21 cellular contexts compared by ENCODE assay signal in the genomic region with DNA sequence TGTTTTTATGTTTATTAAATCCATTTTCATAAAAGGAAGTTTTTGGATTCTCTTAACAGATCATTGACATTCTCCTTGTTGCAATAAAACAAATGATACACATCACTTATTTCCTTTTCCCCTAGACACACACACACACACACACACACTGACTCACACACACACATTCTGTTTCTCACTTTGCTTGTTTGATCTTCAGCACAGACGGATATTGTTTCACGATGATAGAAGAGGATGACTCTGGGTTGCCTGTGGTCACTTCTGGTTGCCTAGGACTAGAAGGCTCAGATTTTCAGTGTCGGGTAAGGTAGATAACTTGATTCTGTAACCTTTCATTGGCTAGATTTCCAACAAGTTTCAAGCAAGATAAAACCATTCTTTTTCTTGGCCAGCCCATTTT.
"Had no signal": no experiment of that assay in that cellular context is flagged by ENCODE, and none has a peak within 500 bp of the region (broad histone marks: within the 10 kb centered on the region; RNA-seq: fewer than 3 reads in every experiment).

No MANE protein-coding gene starts in this region.

- FAIRE-seq: endothelial cell of umbilical vein, frontal cortex had no signal

- H3K36me3 ChIP-seq: cardiac muscle cell, left ventricle myocardium inferior, right lobe of liver had no signal

- H3K27me3 ChIP-seq: cardiac muscle cell, right lobe of liver, tibial nerve had no signal

- H3K9me3 ChIP-seq: left ventricle myocardium inferior, mucosa of descending colon, right lobe of liver, tibial nerve had no signal

- DNase-seq: activated CD4-positive, alpha-beta T cell treated with anti-CD3 and anti-CD28 coated beads for 4 hours; activated CD4-positive, alpha-beta T cell treated with anti-CD3 and anti-CD28 coated beads, Interleukin-2, amount 50 U/mL, for 48 hours; activated CD4-positive, CD25-positive, alpha-beta regulatory T cell; activated CD8-positive, alpha-beta memory T cell treated with anti-CD3 and anti-CD28 coated beads, Interleukin-2, amount 50 U/mL, for 48 hours; activated gamma-delta T cell treated with Interleukin-2 at 50 U/mL for 16 hours; activated T-cell treated with anti-CD3 and anti-CD28 coated beads, Interleukin-2, amount 50 U/mL, for 4 hours; cortex of kidney; kidney glomerular epithelial cell; left ventricle myocardium inferior; mucosa of descending colon; posterior cingulate gyrus; right lobe of liver; stimulated activated CD4-positive, alpha-beta T cell treated with anti-CD3 and anti-CD28 coated beads, Interleukin-2, amount 100 ng/mL, for 48 hours; stimulated activated naive CD4-positive, alpha-beta T cell treated with Interleukin-2 at 50 U/mL for 16 hours; SW 1271; T-helper 9 cell had no signal

- H3K4me3 ChIP-seq: cardiac muscle cell, left ventricle myocardium inferior, lung, mucosa of descending colon, right lobe of liver, tibial nerve had no signal

- H3K4me1 ChIP-seq: left ventricle myocardium inferior, right lobe of liver had no signal

- H3K27ac ChIP-seq: cardiac muscle cell, left ventricle myocardium inferior, right lobe of liver, tibial nerve had no signal
